ENCODE assay signal across 35 cellular contexts in the genomic region with DNA sequence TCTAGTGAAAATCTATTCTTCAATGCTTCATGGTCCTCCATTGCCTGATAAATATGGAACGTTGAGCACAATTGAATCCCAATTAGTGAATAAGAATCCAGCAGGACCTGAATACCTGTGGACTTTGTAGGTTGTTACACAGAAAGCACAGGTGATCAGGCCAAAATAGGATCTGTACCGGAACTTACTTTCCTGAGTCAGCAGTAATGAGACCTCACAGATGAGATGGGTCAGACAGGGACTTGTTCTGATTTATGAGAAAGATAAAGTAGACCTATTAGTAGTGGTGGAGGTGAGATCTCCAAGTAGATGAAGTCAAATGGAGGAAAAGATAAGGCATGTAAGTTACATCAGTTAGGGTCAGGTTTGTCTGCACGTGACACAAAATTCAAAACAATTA.
"Had no signal": no experiment of that assay in that cellular context is flagged by ENCODE, and none has a peak within 500 bp of the region (broad histone marks: within the 10 kb centered on the region; RNA-seq: fewer than 3 reads in every experiment).

No MANE protein-coding gene starts in this region.

- H3K36me3 Mint-ChIP-seq: activated CD4-positive, alpha-beta memory T cell treated with anti-CD3 and anti-CD28 coated beads for 36 hours; activated naive CD4-positive, alpha-beta T cell treated with anti-CD3 and anti-CD28 coated beads, Interleukin-2, amount 10 ng/mL, durations not matched to agents 7 days and 5 days; activated naive CD4-positive, alpha-beta T cell treated with anti-CD3 and anti-CD28 coated beads, Interleukin-2, amount 50 U/mL, for 24 hours; activated naive CD8-positive, alpha-beta T cell; activated naive CD8-positive, alpha-beta T cell treated with anti-CD3 and anti-CD28 coated beads, Interleukin-2, amount 10 ng/mL, durations not matched to agents 7 days and 5 days had no signal

- H3K9me3 ChIP-seq: body of pancreas, breast epithelium had no signal

- H3K4me1 Mint-ChIP-seq: activated B cell treated with CpG ODN at 0.5 μM for 24 hours; activated CD4-positive, alpha-beta T cell treated with anti-CD3 and anti-CD28 coated beads, Interleukin-2, amount 10 ng/mL, durations not matched to agents 24 days and 14 days; activated naive CD4-positive, alpha-beta T cell treated with anti-CD3 and anti-CD28 coated beads, Interleukin-2, amount 10 ng/mL, durations not matched to agents 7 days and 5 days; activated naive CD4-positive, alpha-beta T cell treated with anti-CD3 and anti-CD28 coated beads, Interleukin-2, amount 50 U/mL, for 24 hours; activated naive CD8-positive, alpha-beta T cell treated with anti-CD3 and anti-CD28 coated beads, Interleukin-2, amount 10 ng/mL, durations not matched to agents 7 days and 5 days; activated naive CD8-positive, alpha-beta T cell treated with anti-CD3 and anti-CD28 coated beads, Interleukin-2, amount 50 U/mL, for 24 hours; activated T-helper 17 cell treated with anti-CD3 and anti-CD28 coated beads, Interleukin-2, amount 50 U/mL, for 72 hours had no signal

- H3K36me3 ChIP-seq: brain microvascular endothelial cell, breast epithelium had no signal

- H3K27me3 ChIP-seq: body of pancreas, brain microvascular endothelial cell, breast epithelium had no signal

- H3K4me1 ChIP-seq: body of pancreas, breast epithelium had no signal

- H3K4me3 Mint-ChIP-seq: activated B cell treated with CpG ODN at 0.5 μM for 24 hours; activated CD4-positive, alpha-beta memory T cell treated with anti-CD3 and anti-CD28 coated beads for 36 hours; activated CD4-positive, alpha-beta T cell treated with anti-CD3 and anti-CD28 coated beads, Interleukin-2, amount 10 ng/mL, durations not matched to agents 24 days and 14 days; activated CD8-positive, alpha-beta T cell treated with anti-CD3 and anti-CD28 coated beads for 36 hours; activated naive CD4-positive, alpha-beta T cell treated with anti-CD3 and anti-CD28 coated beads, Interleukin-2, amount 10 ng/mL, durations not matched to agents 7 days and 5 days; activated naive CD4-positive, alpha-beta T cell treated with anti-CD3 and anti-CD28 coated beads, Interleukin-2, amount 50 U/mL, for 24 hours; activated naive CD8-positive, alpha-beta T cell; activated naive CD8-positive, alpha-beta T cell treated with anti-CD3 and anti-CD28 coated beads, Interleukin-2, amount 10 ng/mL, durations not matched to agents 7 days and 5 days; activated naive CD8-positive, alpha-beta T cell treated with anti-CD3 and anti-CD28 coated beads, Interleukin-2, amount 50 U/mL, for 24 hours; activated T-cell treated with anti-CD3 and anti-CD28 coated beads, Interleukin-2, amount 50 U/mL, for 4 hours; activated T-cell treated with anti-CD3 and anti-CD28 coated beads, Interleukin-2, amount 50 U/mL, for 72 hours; activated T-helper 1 cell treated with anti-CD3 and anti-CD28 coated beads, Interleukin-12 subunit alpha, Interleukin-12 subunit beta, Interleukin-2, Interleukin-4 antibody, amounts not matched to agents 30 ng/mL and 10 ng/mL and 1 ng/mL, durations not matched to agents 14 hours and 24 hours and 36 hours; activated T-helper 17 cell treated with anti-CD3 and anti-CD28 coated beads, Interleukin-2, amount 50 U/mL, for 72 hours; T-helper 1 cell treated with Interleukin-12 subunit alpha and Interleukin-12 subunit beta and Interleukin-4 antibody, amounts not matched to agents 30 μg/mL and 1 μg/mL, for 36 hours; T-helper 2 cell treated with Interferon-gamma antibody and Interleukin-4, amounts not matched to agents 5 μg/mL and 100 μg/mL, for 36 hours had no signal

- H3K27me3 Mint-ChIP-seq: activated B cell treated with CpG ODN at 0.5 μM for 24 hours; activated CD4-positive, alpha-beta memory T cell treated with anti-CD3 and anti-CD28 coated beads for 36 hours; activated CD4-positive, alpha-beta T cell treated with anti-CD3 and anti-CD28 coated beads, Interleukin-2, amount 10 ng/mL, durations not matched to agents 24 days and 14 days; activated CD8-positive, alpha-beta T cell treated with anti-CD3 and anti-CD28 coated beads for 36 hours; activated naive CD4-positive, alpha-beta T cell treated with anti-CD3 and anti-CD28 coated beads, Interleukin-2, amount 10 ng/mL, durations not matched to agents 7 days and 5 days; activated naive CD4-positive, alpha-beta T cell treated with anti-CD3 and anti-CD28 coated beads, Interleukin-2, amount 50 U/mL, for 24 hours; activated naive CD8-positive, alpha-beta T cell treated with anti-CD3 and anti-CD28 coated beads, Interleukin-2, amount 10 ng/mL, durations not matched to agents 7 days and 5 days; activated naive CD8-positive, alpha-beta T cell treated with anti-CD3 and anti-CD28 coated beads, Interleukin-2, amount 50 U/mL, for 24 hours had no signal

- ATAC-seq: activated CD8-positive, alpha-beta T cell treated with anti-CD3 and anti-CD28 coated beads for 36 hours; activated naive CD8-positive, alpha-beta T cell treated with anti-CD3 and anti-CD28 coated beads, Interleukin-2, amount 50 U/mL, for 24 hours; activated T-cell treated with anti-CD3 and anti-CD28 coated beads, Interleukin-2, amount 50 U/mL, for 4 hours; activated T-cell treated with anti-CD3 and anti-CD28 coated beads, Interleukin-2, amount 50 U/mL, for 72 hours; activated T-helper 17 cell treated with anti-CD3 and anti-CD28 coated beads, Interleukin-2, amount 50 U/mL, for 72 hours; body of pancreas had no signal

- H3K4me3 ChIP-seq: body of pancreas, breast epithelium had no signal

- H3K27ac ChIP-seq: body of pancreas, brain microvascular endothelial cell, breast epithelium had no signal

- H3K27ac Mint-ChIP-seq: activated B cell treated with CpG ODN at 0.5 μM for 24 hours; activated CD4-positive, alpha-beta memory T cell treated with anti-CD3 and anti-CD28 coated beads for 36 hours; activated CD4-positive, alpha-beta T cell treated with anti-CD3 and anti-CD28 coated beads, Interleukin-2, amount 10 ng/mL, durations not matched to agents 24 days and 14 days; activated CD8-positive, alpha-beta T cell treated with anti-CD3 and anti-CD28 coated beads for 36 hours; activated naive CD4-positive, alpha-beta T cell treated with anti-CD3 and anti-CD28 coated beads, Interleukin-2, amount 10 ng/mL, durations not matched to agents 7 days and 5 days; activated naive CD4-positive, alpha-beta T cell treated with anti-CD3 and anti-CD28 coated beads, Interleukin-2, amount 50 U/mL, for 24 hours; activated naive CD8-positive, alpha-beta T cell; activated naive CD8-positive, alpha-beta T cell treated with anti-CD3 and anti-CD28 coated beads, Interleukin-2, amount 10 ng/mL, durations not matched to agents 7 days and 5 days; activated naive CD8-positive, alpha-beta T cell treated with anti-CD3 and anti-CD28 coated beads, Interleukin-2, amount 50 U/mL, for 24 hours; activated T-cell treated with anti-CD3 and anti-CD28 coated beads, Interleukin-2, amount 50 U/mL, for 72 hours; activated T-helper 1 cell treated with anti-CD3 and anti-CD28 coated beads, Interleukin-12 subunit alpha, Interleukin-12 subunit beta, Interleukin-2, Interleukin-4 antibody, amounts not matched to agents 30 ng/mL and 10 ng/mL and 1 ng/mL, durations not matched to agents 14 hours and 24 hours and 36 hours; activated T-helper 17 cell treated with anti-CD3 and anti-CD28 coated beads, Interleukin-2, amount 50 U/mL, for 72 hours; T-helper 1 cell treated with Interleukin-12 subunit alpha and Interleukin-12 subunit beta and Interleukin-4 antibody, amounts not matched to agents 30 μg/mL and 1 μg/mL, for 36 hours; T-helper 2 cell treated with Interferon-gamma antibody and Interleukin-4, amounts not matched to agents 5 μg/mL and 100 μg/mL, for 36 hours had no signal

- H3K9me3 Mint-ChIP-seq: activated CD4-positive, alpha-beta memory T cell treated with anti-CD3 and anti-CD28 coated beads for 36 hours; activated CD8-positive, alpha-beta T cell treated with anti-CD3 and anti-CD28 coated beads for 36 hours; activated naive CD4-positive, alpha-beta T cell treated with anti-CD3 and anti-CD28 coated beads, Interleukin-2, amount 10 ng/mL, durations not matched to agents 7 days and 5 days; activated naive CD4-positive, alpha-beta T cell treated with anti-CD3 and anti-CD28 coated beads, Interleukin-2, amount 50 U/mL, for 24 hours; activated T-cell treated with anti-CD3 and anti-CD28 coated beads, Interleukin-2, amount 50 U/mL, for 4 hours; activated T-cell treated with anti-CD3 and anti-CD28 coated beads, Interleukin-2, amount 50 U/mL, for 72 hours; activated T-helper 1 cell treated with anti-CD3 and anti-CD28 coated beads, Interleukin-12 subunit alpha, Interleukin-12 subunit beta, Interleukin-2, Interleukin-4 antibody, amounts not matched to agents 30 ng/mL and 10 ng/mL and 1 ng/mL, durations not matched to agents 14 hours and 24 hours and 36 hours; activated T-helper 17 cell treated with anti-CD3 and anti-CD28 coated beads, Interleukin-2, amount 50 U/mL, for 72 hours; T-helper 2 cell treated with Interferon-gamma antibody and Interleukin-4, amounts not matched to agents 5 μg/mL and 100 μg/mL, for 36 hours had no signal

- DNase-seq: activated B cell treated with CpG ODN at 0.5 μM for 24 hours; activated CD4-positive, alpha-beta memory T cell treated with anti-CD3 and anti-CD28 coated beads for 36 hours; activated CD4-positive, alpha-beta T cell treated with anti-CD3 and anti-CD28 coated beads for 4 hours; activated CD4-positive, alpha-beta T cell treated with anti-CD3 and anti-CD28 coated beads, Interleukin-2, amount 10 ng/mL, durations not matched to agents 24 days and 14 days; activated CD4-positive, alpha-beta T cell treated with anti-CD3 and anti-CD28 coated beads, Interleukin-2, amount 50 U/mL, for 1 hour; activated CD4-positive, alpha-beta T cell treated with anti-CD3 and anti-CD28 coated beads, Interleukin-2, amount 50 U/mL, for 4 hours; activated CD4-positive, CD25-positive, alpha-beta regulatory T cell treated with anti-CD3 and anti-CD28 coated beads, Interleukin-2, amount 50 U/mL, for 72 hours; activated CD8-positive, alpha-beta memory T cell treated with anti-CD3 and anti-CD28 coated beads, Interleukin-2, amount 50 U/mL, for 4 hours; activated CD8-positive, alpha-beta T cell treated with anti-CD3 and anti-CD28 coated beads for 36 hours; activated effector memory CD4-positive, alpha-beta T cell treated with anti-CD3 and anti-CD28 coated beads, Interleukin-2, amount 50 U/mL, for 16 hours; activated naive CD4-positive, alpha-beta T cell treated with anti-CD3 and anti-CD28 coated beads, Interleukin-2, amount 10 ng/mL, durations not matched to agents 7 days and 5 days; activated naive CD4-positive, alpha-beta T cell treated with Interleukin-2 at 50 U/mL for 16 hours; activated naive CD8-positive, alpha-beta T cell treated with anti-CD3 and anti-CD28 coated beads, Interleukin-2, amount 10 ng/mL, durations not matched to agents 7 days and 5 days; activated naive CD8-positive, alpha-beta T cell treated with anti-CD3 and anti-CD28 coated beads, Interleukin-2, amount 50 U/mL, for 24 hours; activated T-cell treated with anti-CD3 and anti-CD28 coated beads for 4 hours; activated T-cell treated with anti-CD3 and anti-CD28 coated beads, Interleukin-2, amount 50 U/mL, for 1 hour; activated T-cell treated with anti-CD3 and anti-CD28 coated beads, Interleukin-2, amount 50 U/mL, for 4 hours; activated T-cell treated with anti-CD3 and anti-CD28 coated beads, Interleukin-2, amount 50 U/mL, for 72 hours; amygdala; anterior cingulate cortex; body of pancreas; brain microvascular endothelial cell; central memory CD4-positive, alpha-beta T cell; T-helper 2 cell; T-helper 9 cell had no signal

- FAIRE-seq: astrocyte, colon, TTC549 had no signal
